ENCODE assay signal across 8 cellular contexts in genomic region chr17:1455748-1456599, GRCh38. TPM values are rescaled to one million over a fixed set of nuclear protein-coding genes. Genes with fewer than 3 reads are reported as not detected.
DNase-seq lines count a peak whose midpoint lies in the region; FAIRE-seq and TF ChIP-seq lines count a peak whose summit lies in the region.

CRK (minus strand) TSS chr17:1456232; CDS start chr17:1456117, 115 bp downstream.

- peak within 1 kb of the TSS; percentile 80 for H3K4ac ChIP-seq in neuronal stem cell (ENCODE audit: low read length)

- H3K27me3 ChIP-seq in neuronal stem cell (ENCODE audit: control insufficient read depth in 3 of 3, insufficient read depth in 3 of 3, low read depth in 1 of 3, low read length in 3 of 3), result no peaks in the 10 kb centered on the region
- H3K27me3 ChIP-seq in subcutaneous abdominal adipose tissue (ENCODE audit: control insufficient read depth in 5 of 5, insufficient read depth in 4 of 5, low read length in 5 of 5), result no peaks in the 10 kb centered on the region

- no peak for TF ChIP-seq CTCF in HEK293 (tag by site-specific recombination; IDR thresholded peaks at IDR 0.05)

- H3K9ac ChIP-seq in neuronal stem cell (ENCODE audit: low read depth, low read length, poor library complexity) (peak within 1 kb of the TSS; percentile 99), subcutaneous abdominal adipose tissue (ENCODE audit: low read length in 5 of 5) (peak within 1 kb of the TSS; percentile 63 to 98 (median 94))

- H4K91ac ChIP-seq in neuronal stem cell (ENCODE audit: low read depth, low read length, poor library complexity), result no peak within 1 kb of the TSS

- peak within 1 kb of the TSS; percentile 71 for H2BK15ac ChIP-seq in neuronal stem cell (ENCODE audit: low read length)

- no peak for FAIRE-seq in frontal cortex (lab: Jason Lieb, UNC)

- peak within 1 kb of the TSS; percentile 92 for H3K27ac ChIP-seq in HEK293 (ENCODE audit: extremely low read depth, low read depth, low read length)
- H3K27ac ChIP-seq in neuronal stem cell (replicated peaks; ENCODE audit: low read length), result peak within 1 kb of the TSS; percentile 77
- H3K27ac ChIP-seq in subcutaneous abdominal adipose tissue (ENCODE audit: low read depth, low read length), result peak within 1 kb of the TSS; percentile 96

- peaks cover 8% of the 10 kb centered on the region for H3K79me1 ChIP-seq in neuronal stem cell (ENCODE audit: low read depth, low read length)

- H2BK5ac ChIP-seq in neuronal stem cell (ENCODE audit: low read length), result peak within 1 kb of the TSS; percentile 99

- peaks cover under 1% of the 10 kb centered on the region for H3K27me3 Mint-ChIP-seq in activated naive CD4-positive, alpha-beta T cell treated with anti-CD3 and anti-CD28 coated beads for 36 hours (ENCODE audit: low read depth)

- no peaks in the 10 kb centered on the region for H3K9me3 ChIP-seq in HEK293 (ENCODE audit: control insufficient read depth, insufficient read depth, low read depth, low read length)
- peaks cover 0 to 3% of the 10 kb centered on the region in 2 donors for H3K9me3 ChIP-seq in neuronal stem cell (replicated peaks in 1 of 2; ENCODE audit: control insufficient read depth in 2 of 2, insufficient read depth in 1 of 2, low read depth in 1 of 2, low read length in 2 of 2)
- no peaks in the 10 kb centered on the region for H3K9me3 ChIP-seq in subcutaneous abdominal adipose tissue (ENCODE audit: control insufficient read depth in 5 of 5, low read length in 5 of 5)

- H3K23ac ChIP-seq in neuronal stem cell (ENCODE audit: low read depth, low read length, poor library complexity), result peak within 1 kb of the TSS; percentile 90

- peak within 1 kb of the TSS; percentile 52 for H2BK12ac ChIP-seq in neuronal stem cell (ENCODE audit: low read length)

- peak within 1 kb of the TSS; percentile 81 for H3K27ac Mint-ChIP-seq in activated naive CD4-positive, alpha-beta T cell treated with anti-CD3 and anti-CD28 coated beads for 36 hours

- H3K36me3 Mint-ChIP-seq in activated naive CD4-positive, alpha-beta T cell treated with anti-CD3 and anti-CD28 coated beads for 36 hours (ENCODE audit: low read depth), result peaks cover 11% of the 10 kb centered on the region

- H3K4me1 Mint-ChIP-seq in activated naive CD4-positive, alpha-beta T cell treated with anti-CD3 and anti-CD28 coated beads for 36 hours (ENCODE audit: low read depth), result peaks cover 57% of the 10 kb centered on the region

- H3K4me1 ChIP-seq in HEK293 (ENCODE audit: control insufficient read depth, insufficient read depth, low read length) (peaks cover 7% of the 10 kb centered on the region), neuronal stem cell (ENCODE audit: control insufficient read depth in 2 of 2, insufficient read depth in 1 of 2, low read depth in 1 of 2, low read length in 2 of 2) (peaks cover 5% of the 10 kb centered on the region in 2 donors), subcutaneous abdominal adipose tissue (ENCODE audit: control insufficient read depth in 5 of 5, insufficient read depth in 5 of 5, low read length in 5 of 5) (peaks cover 5 to 52% (median 44%) of the 10 kb centered on the region in 5 donors)

- no peak within 1 kb of the TSS for H2BK120ac ChIP-seq in neuronal stem cell (ENCODE audit: low read depth, low read length)

- H3K4me3 Mint-ChIP-seq in activated naive CD4-positive, alpha-beta T cell treated with anti-CD3 and anti-CD28 coated beads for 36 hours, result peak within 1 kb of the TSS; percentile 86

- intact Hi-C loops in activated naive CD4-positive, alpha-beta T cell treated with anti-CD3 and anti-CD28 coated beads for 36 hours (cut with micrococcal nuclease), result loop anchor here (1.0 to 5.0 kb wide), 5 partner anchors 31 to 106 kb away; partner anchors contain the start of genes INPP5K, PITPNA and YWHAE

- peak within 1 kb of the TSS; percentile 32 for H4K8ac ChIP-seq in neuronal stem cell (ENCODE audit: low read depth, low read length)

- H3K36me3 ChIP-seq in HEK293 (ENCODE audit: control insufficient read depth in 2 of 2, insufficient read depth in 1 of 2, low read length in 2 of 2) (peaks cover 14 to 17% of the 10 kb centered on the region in 2 experiments), neuronal stem cell (replicated peaks in 1 of 2; ENCODE audit: control insufficient read depth in 2 of 2, insufficient read depth in 2 of 2, low read length in 2 of 2) (peaks cover 0 to 33% of the 10 kb centered on the region in 2 donors), subcutaneous abdominal adipose tissue (ENCODE audit: control insufficient read depth in 5 of 5, insufficient read depth in 5 of 5, low read length in 5 of 5) (peaks cover 0 to 9% (median 4%) of the 10 kb centered on the region in 5 donors)

- DNase-seq in GM03348 (ENCODE audit: low spot score), result peak; percentile 100
- peak; percentile 89 for DNase-seq in MV-4-11 (lab: John Stamatoyannopoulos, UW)
- peak; percentile 94 for DNase-seq in SK-N-DZ (ENCODE audit: low spot score)
- peak; percentile 98 for DNase-seq in activated naive CD4-positive, alpha-beta T cell treated with anti-CD3 and anti-CD28 coated beads for 36 hours
- peak; percentile 99 for DNase-seq in frontal cortex (ENCODE audit: low spot score in 2 of 2)
- peak; percentile 96 for DNase-seq in neuronal stem cell (ENCODE audit: low spot score)

- no peaks in the 10 kb centered on the region for H3K9me3 Mint-ChIP-seq in activated naive CD4-positive, alpha-beta T cell treated with anti-CD3 and anti-CD28 coated beads for 36 hours

- H2AFZ ChIP-seq in neuronal stem cell (ENCODE audit: low read length), result peak within 1 kb of the TSS; percentile 94

- H3K4me3 ChIP-seq in HEK293 (ENCODE audit: low read depth, low read length) (peak within 1 kb of the TSS; percentile 98), neuronal stem cell (ENCODE audit: low read length in 2 of 2) (peak within 1 kb of the TSS; percentile 83 to 100), subcutaneous abdominal adipose tissue (ENCODE audit: low read depth in 1 of 5, low read length in 5 of 5) (peak within 1 kb of the TSS; percentile 84 to 95 (median 91))

- CTCF ChIA-PET in HEK293 (lab: Yijun Ruan, JAX), result interaction anchor here (0.6 to 5.5 kb wide), 5 partner anchors 54 to 242 kb away, joined by 3 to 23 read pairs (median 3); no protein-coding TSS in a partner anchor
- CTCF ChIA-PET in activated naive CD4-positive, alpha-beta T cell treated with anti-CD3 and anti-CD28 coated beads for 36 hours (lab: Charles Lee), result no interaction called here

- H3K4me2 ChIP-seq in neuronal stem cell (ENCODE audit: insufficient read depth, low read length, poor library complexity, severe bottlenecking), result peak within 1 kb of the TSS; percentile 69

- POLR2A ChIA-PET in HEK293 (lab: Yijun Ruan, JAX), result interaction anchor here (0.6 to 2.1 kb wide), 5 partner anchors 56 to 90 kb away, joined by 4 to 14 read pairs (median 4); partner anchors contain the start of genes INPP5K and YWHAE

- peak within 1 kb of the TSS; percentile 97 for H3K14ac ChIP-seq in neuronal stem cell (ENCODE audit: low read length)

- H3K18ac ChIP-seq in neuronal stem cell (ENCODE audit: low read length), result peak within 1 kb of the TSS; percentile 99

- WGBS in neuronal stem cell (ENCODE audit: extremely low coverage in 2 of 2, insufficient read length in 2 of 2, insufficient replicate concordance in 1 of 2), 2 donors, result no CpG with 5 or more reads among the region's 97 CpGs

- peak within 1 kb of the TSS; percentile 96 for H2AK5ac ChIP-seq in neuronal stem cell (ENCODE audit: low read depth, low read length)

TF ChIP-seq in HEK293, 187 proteins besides CTCF, POLR2A, EP300 and RAD21 (continues in another document):
- TF ChIP-seq ZNF600 (tag by site-specific recombination; IDR thresholded peaks at IDR 0.05) (peak; percentile 43; the same call in 1 of the 2 replicates), ZNF157 (tag by site-specific recombination; IDR thresholded peaks at IDR 0.05) (no peak), ZNF544 (tag by site-specific recombination; IDR thresholded peaks at IDR 0.05) (no peak), ZNF37A (tag by site-specific recombination; IDR thresholded peaks at IDR 0.05) (no peak), ZNF677 (tag by site-specific recombination; IDR thresholded peaks at IDR 0.05) (0 out of 2 replicates have a peak, but pooled peaks have one; percentile 47), SCRT2 (tag by site-specific recombination; IDR thresholded peaks at IDR 0.05) (peak; percentile 67; the same call in 1 of the 2 replicates), KLF1 (tag by site-specific recombination; IDR thresholded peaks at IDR 0.05) (peak; percentile 27; the same call in 1 of the 2 replicates), ZNF585B (tag by site-specific recombination; IDR thresholded peaks at IDR 0.05) (no peak), KLF10 (tag by site-specific recombination; IDR thresholded peaks at IDR 0.05) (peak; percentile 75), ZBTB11 (tag by site-specific recombination; conservative IDR thresholded peaks at IDR 0.05; ENCODE audit: low read depth) (peak; percentile 42; the same call in 1 of the 2 replicates), ZBTB17 (tag by site-specific recombination; IDR thresholded peaks at IDR 0.05) (no peak; the same call in 1 of the 2 replicates)

RNA-seq across cellular contexts. Expression of gene CRK, which starts in this region (rescaled TPM):
- polyA plus RNA-seq in SK-N-DZ (2014; cell fraction: cytosol; rRNA removed), result 63.1 and 68.9 TPM in 2 replicates
- polyA plus RNA-seq in SK-N-DZ (2014; cell fraction: nucleus; rRNA removed), result 13.0 and 14.7 TPM in 2 replicates
- total RNA-seq in activated naive CD4-positive, alpha-beta T cell treated with anti-CD3 and anti-CD28 coated beads for 36 hours, result 10 to 100 TPM; 10.6 to 14.1 TPM
- total RNA-seq in frontal cortex, result 164 TPM
- 30.8 TPM for polyA plus RNA-seq in neuronal stem cell (2013, experiment 1 of 2)
- 32.4 TPM for polyA plus RNA-seq in neuronal stem cell (2013, experiment 2 of 2)

Comparison
In these comparisons a context has a peak if more than half of its experiments do, and no peak if none do; other contexts are left out.
1. Peak in every context shown above with its lines: DNase-seq, H3K4me3 ChIP-seq and H3K27ac ChIP-seq.
2. RNA of gene CRK (total RNA-seq): 164 TPM in frontal cortex (single experiment); 10.6 to 14.1 TPM in activated naive CD4-positive, alpha-beta T cell treated with anti-CD3 and anti-CD28 coated beads for 36 hours; every median in the first group is over 10 times any median in the second.